24 cellular contexts compared by ENCODE assay signal in the genomic region with DNA sequence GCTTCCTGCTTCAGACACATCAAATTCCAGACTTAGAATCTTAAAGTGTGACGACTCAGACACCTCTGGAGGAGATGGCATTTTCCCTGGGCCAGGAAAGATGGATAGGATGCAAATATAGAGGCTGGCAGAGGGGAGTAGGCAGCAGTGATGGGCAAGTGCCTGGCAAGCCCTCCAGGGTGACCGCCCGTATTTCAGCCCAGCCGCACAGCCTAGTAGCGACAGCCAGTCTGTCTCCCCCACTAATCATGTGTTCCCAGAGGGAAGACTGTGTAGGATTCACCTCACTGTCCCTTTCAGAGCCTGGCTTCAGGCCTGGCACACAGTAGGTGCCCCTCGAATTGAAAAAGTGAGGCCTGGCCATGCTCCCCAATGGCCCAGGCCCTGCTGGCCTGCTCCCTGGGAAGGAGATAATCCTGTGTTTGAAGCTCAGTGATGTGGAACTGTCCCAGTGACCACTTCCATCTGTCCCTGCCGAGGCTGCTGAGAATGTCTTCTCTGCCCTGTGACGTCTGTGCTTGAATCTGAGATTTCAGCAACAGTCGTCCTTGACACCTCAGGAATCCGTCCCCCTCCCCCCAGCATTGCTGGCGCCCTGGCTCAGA.
"Had no signal": no experiment of that assay in that cellular context is flagged by ENCODE, and none has a peak within 500 bp of the region (broad histone marks: within the 10 kb centered on the region; RNA-seq: fewer than 3 reads in every experiment).

No MANE protein-coding gene starts in this region.

- H3K4me2 ChIP-seq: smooth muscle cell had no signal

- H3K79me2 ChIP-seq: parathyroid adenoma had no signal

- H2AFZ ChIP-seq: parathyroid adenoma had no signal

- H3K4me3 Mint-ChIP-seq: activated naive CD4-positive, alpha-beta T cell treated with anti-CD3 and anti-CD28 coated beads for 36 hours; activated naive CD8-positive, alpha-beta T cell treated with anti-CD3 and anti-CD28 coated beads, Interleukin-2, amount 50 U/mL, for 24 hours; dendritic cell treated with granulocyte-macrophage colony-stimulating factor and Interleukin-4, amounts not matched to agents 40 ng/mL and 50 ng/mL, for 4 days; stimulated activated memory B cell treated with anti-CD40 and anti-IgM and Interleukin-4, amounts not matched to agents 10 μg/mL and 1 μg/mL and 100 μg/mL, for 72 hours; type B pancreatic cell had no signal

- H3K36me3 ChIP-seq: brain microvascular endothelial cell, gastrocnemius medialis, neutrophil had no signal

- ATAC-seq: activated naive CD8-positive, alpha-beta T cell treated with anti-CD3 and anti-CD28 coated beads, Interleukin-2, amount 50 U/mL, for 24 hours; esophagus mucosa; gastrocnemius medialis; heart left ventricle; left lung; sciatic nerve; stimulated activated memory B cell treated with anti-CD40 and anti-IgM and Interleukin-4, amounts not matched to agents 10 μg/mL and 1 μg/mL and 100 μg/mL, for 72 hours had no signal

- H3K9me3 Mint-ChIP-seq: activated naive CD4-positive, alpha-beta T cell treated with anti-CD3 and anti-CD28 coated beads for 36 hours; activated naive CD8-positive, alpha-beta T cell treated with anti-CD3 and anti-CD28 coated beads, Interleukin-2, amount 50 U/mL, for 24 hours; activated T-helper 2 cell treated with anti-CD3 and anti-CD28 coated beads, Interferon-gamma antibody, Interleukin-2, Interleukin-4, amounts not matched to agents 10 μg/mL and 5 μg/mL and 100 μg/mL, durations not matched to agents 14 hours and 24 hours and 36 hours; dendritic cell treated with granulocyte-macrophage colony-stimulating factor and Interleukin-4, amounts not matched to agents 40 ng/mL and 50 ng/mL, for 4 days; stimulated activated memory B cell treated with anti-CD40 and anti-IgM and Interleukin-4, amounts not matched to agents 10 μg/mL and 1 μg/mL and 100 μg/mL, for 72 hours; type B pancreatic cell had no signal

- H3K4me1 Mint-ChIP-seq: activated naive CD8-positive, alpha-beta T cell treated with anti-CD3 and anti-CD28 coated beads, Interleukin-2, amount 50 U/mL, for 24 hours had no signal

- H3K9me3 ChIP-seq: gastrocnemius medialis, heart left ventricle, left lung, neutrophil, testis had no signal

- H3K27me3 ChIP-seq: brain microvascular endothelial cell, gastrocnemius medialis, heart left ventricle, left lung, neutrophil, testis had no signal

- H3K27ac Mint-ChIP-seq: activated naive CD4-positive, alpha-beta T cell treated with anti-CD3 and anti-CD28 coated beads for 36 hours; activated naive CD8-positive, alpha-beta T cell treated with anti-CD3 and anti-CD28 coated beads, Interleukin-2, amount 50 U/mL, for 24 hours; activated T-helper 2 cell treated with anti-CD3 and anti-CD28 coated beads, Interferon-gamma antibody, Interleukin-2, Interleukin-4, amounts not matched to agents 10 μg/mL and 5 μg/mL and 100 μg/mL, durations not matched to agents 14 hours and 24 hours and 36 hours; dendritic cell treated with granulocyte-macrophage colony-stimulating factor and Interleukin-4, amounts not matched to agents 40 ng/mL and 50 ng/mL, for 4 days; type B pancreatic cell had no signal

- H3K27me3 Mint-ChIP-seq: activated naive CD8-positive, alpha-beta T cell treated with anti-CD3 and anti-CD28 coated beads, Interleukin-2, amount 50 U/mL, for 24 hours; dendritic cell treated with granulocyte-macrophage colony-stimulating factor and Interleukin-4, amounts not matched to agents 40 ng/mL and 50 ng/mL, for 4 days; stimulated activated memory B cell treated with anti-CD40 and anti-IgM and Interleukin-4, amounts not matched to agents 10 μg/mL and 1 μg/mL and 100 μg/mL, for 72 hours; type B pancreatic cell had no signal

- H3K4me1 ChIP-seq: gastrocnemius medialis, left lung, parathyroid adenoma, testis had no signal

- H3K4me3 ChIP-seq: gastrocnemius medialis, heart left ventricle, left lung, SK-N-MC, smooth muscle cell, testis had no signal

- H3K36me3 Mint-ChIP-seq: type B pancreatic cell had no signal

- H3K27ac ChIP-seq: brain microvascular endothelial cell, gastrocnemius medialis, heart left ventricle, left lung, neutrophil, parathyroid adenoma, testis had no signal

- DNase-seq: activated CD4-positive, alpha-beta T cell treated with anti-CD3 and anti-CD28 coated beads, Interleukin-2, amount 50 U/mL, for 1 hour; activated CD4-positive, CD25-positive, alpha-beta regulatory T cell treated with anti-CD3 and anti-CD28 coated beads, Interleukin-2, amount 50 U/mL, for 72 hours; activated naive CD4-positive, alpha-beta T cell treated with anti-CD3 and anti-CD28 coated beads for 36 hours; activated naive CD8-positive, alpha-beta T cell treated with anti-CD3 and anti-CD28 coated beads, Interleukin-2, amount 50 U/mL, for 24 hours; activated T-cell treated with anti-CD3 and anti-CD28 coated beads for 4 hours; brain microvascular endothelial cell; central memory CD4-positive, alpha-beta T cell; effector CD8-positive, alpha-beta T cell; gastrocnemius medialis; heart left ventricle; left lung; stimulated activated CD4-positive, alpha-beta T cell treated with anti-CD3 and anti-CD28 coated beads, Interleukin-4, amount 100 ng/mL, for 24 hours; T-helper 9 cell; testis had no signal
